ENCODE assay signal across 26 cellular contexts in the genomic region with DNA sequence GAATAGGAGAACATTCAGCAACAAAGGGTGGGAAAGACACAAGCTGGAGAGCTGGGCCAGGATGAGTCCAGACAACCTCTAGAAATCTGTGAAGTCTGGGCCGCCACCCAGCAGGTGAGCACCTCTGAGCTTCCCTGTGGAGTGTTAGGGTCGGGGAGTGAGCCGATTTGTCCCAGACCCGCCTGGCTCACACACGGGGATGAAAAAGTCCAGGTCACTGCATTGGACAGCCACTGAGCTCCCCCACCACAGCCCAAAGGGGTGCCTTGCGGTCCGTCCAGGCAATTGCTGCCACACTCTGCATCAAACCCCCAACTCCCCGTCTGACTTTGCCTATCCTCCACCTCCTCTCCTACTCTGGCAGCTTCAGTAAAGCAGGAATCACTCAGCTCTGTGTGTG.
"Had no signal": no experiment of that assay in that cellular context is flagged by ENCODE, and none has a peak within 500 bp of the region (broad histone marks: within the 10 kb centered on the region; RNA-seq: fewer than 3 reads in every experiment).

No MANE protein-coding gene starts in this region.

- H3K36me3 ChIP-seq: ascending aorta, breast epithelium, cardiac muscle cell, colonic mucosa, gastrocnemius medialis had no signal

- H3K27ac ChIP-seq: ascending aorta, breast epithelium, cardiac muscle cell, colonic mucosa, foreskin keratinocyte, gastrocnemius medialis had no signal

- H3K4me1 ChIP-seq: breast epithelium, colonic mucosa, foreskin keratinocyte had no signal

- H3K4me1 Mint-ChIP-seq: activated CD4-positive, alpha-beta memory T cell treated with anti-CD3 and anti-CD28 coated beads, Interleukin-2, amount 10 ng/mL, durations not matched to agents 7 days and 5 days; activated CD4-positive, alpha-beta T cell treated with anti-CD3 and anti-CD28 coated beads, Interleukin-2, amount 10 ng/mL, durations not matched to agents 7 days and 5 days; activated naive CD4-positive, alpha-beta T cell treated with anti-CD3 and anti-CD28 coated beads, Interleukin-2, amount 10 ng/mL, durations not matched to agents 7 days and 5 days; activated naive CD8-positive, alpha-beta T cell treated with anti-CD3 and anti-CD28 coated beads, Interleukin-2, amount 10 ng/mL, durations not matched to agents 7 days and 5 days had no signal

- ATAC-seq: activated naive CD4-positive, alpha-beta T cell treated with anti-CD3 and anti-CD28 coated beads, Interleukin-2, amount 50 U/mL, for 72 hours; activated T-cell treated with anti-CD3 and anti-CD28 coated beads, Interleukin-2, amount 50 U/mL, for 72 hours; esophagus mucosa; foreskin keratinocyte; gastrocnemius medialis had no signal

- H3K4me3 ChIP-seq: ascending aorta, breast epithelium, cardiac muscle cell, colonic mucosa, gastrocnemius medialis had no signal

- DNase-seq: activated CD4-positive, alpha-beta memory T cell treated with anti-CD3 and anti-CD28 coated beads, Interleukin-2, amount 10 ng/mL, durations not matched to agents 7 days and 5 days; activated CD4-positive, alpha-beta T cell treated with anti-CD3 and anti-CD28 coated beads for 1 hour; activated CD4-positive, alpha-beta T cell treated with anti-CD3 and anti-CD28 coated beads for 4 hours; activated CD4-positive, alpha-beta T cell treated with anti-CD3 and anti-CD28 coated beads, Interleukin-2, amount 10 ng/mL, durations not matched to agents 7 days and 5 days; activated CD4-positive, alpha-beta T cell treated with anti-CD3 and anti-CD28 coated beads, Interleukin-2, amount 50 U/mL, for 4 hours; activated CD8-positive, alpha-beta memory T cell treated with anti-CD3 and anti-CD28 coated beads, Interleukin-2, amount 50 U/mL, for 48 hours; activated gamma-delta T cell; activated naive CD4-positive, alpha-beta T cell; activated naive CD4-positive, alpha-beta T cell treated with anti-CD3 and anti-CD28 coated beads, Interleukin-2, amount 10 ng/mL, durations not matched to agents 7 days and 5 days; activated naive CD8-positive, alpha-beta T cell treated with anti-CD3 and anti-CD28 coated beads, Interleukin-2, amount 10 ng/mL, durations not matched to agents 7 days and 5 days; activated T-cell treated with anti-CD3 and anti-CD28 coated beads for 4 hours; activated T-cell treated with anti-CD3 and anti-CD28 coated beads, Interleukin-2, amount 50 U/mL, for 24 hours; activated T-cell treated with anti-CD3 and anti-CD28 coated beads, Interleukin-2, amount 50 U/mL, for 72 hours; central memory CD4-positive, alpha-beta T cell; colonic mucosa; effector CD8-positive, alpha-beta T cell; foreskin keratinocyte; gastrocnemius medialis; glutamatergic neuron; T-helper 2 cell had no signal

- H3K27me3 Mint-ChIP-seq: activated CD4-positive, alpha-beta T cell treated with anti-CD3 and anti-CD28 coated beads, Interleukin-2, amount 10 ng/mL, durations not matched to agents 7 days and 5 days had no signal

- H3K27ac Mint-ChIP-seq: activated CD4-positive, alpha-beta memory T cell treated with anti-CD3 and anti-CD28 coated beads, Interleukin-2, amount 10 ng/mL, durations not matched to agents 7 days and 5 days; activated CD4-positive, alpha-beta T cell treated with anti-CD3 and anti-CD28 coated beads, Interleukin-2, amount 10 ng/mL, durations not matched to agents 7 days and 5 days; activated naive CD4-positive, alpha-beta T cell treated with anti-CD3 and anti-CD28 coated beads, Interleukin-2, amount 10 ng/mL, durations not matched to agents 7 days and 5 days; activated naive CD4-positive, alpha-beta T cell treated with anti-CD3 and anti-CD28 coated beads, Interleukin-2, amount 50 U/mL, for 72 hours; activated naive CD8-positive, alpha-beta T cell treated with anti-CD3 and anti-CD28 coated beads, Interleukin-2, amount 10 ng/mL, durations not matched to agents 7 days and 5 days; activated T-cell treated with anti-CD3 and anti-CD28 coated beads, Interleukin-2, amount 50 U/mL, for 24 hours; activated T-cell treated with anti-CD3 and anti-CD28 coated beads, Interleukin-2, amount 50 U/mL, for 72 hours; brain had no signal

- H3K4me3 Mint-ChIP-seq: activated CD4-positive, alpha-beta memory T cell treated with anti-CD3 and anti-CD28 coated beads, Interleukin-2, amount 10 ng/mL, durations not matched to agents 7 days and 5 days; activated CD4-positive, alpha-beta T cell treated with anti-CD3 and anti-CD28 coated beads, Interleukin-2, amount 10 ng/mL, durations not matched to agents 7 days and 5 days; activated naive CD4-positive, alpha-beta T cell treated with anti-CD3 and anti-CD28 coated beads, Interleukin-2, amount 10 ng/mL, durations not matched to agents 7 days and 5 days; activated naive CD8-positive, alpha-beta T cell treated with anti-CD3 and anti-CD28 coated beads, Interleukin-2, amount 10 ng/mL, durations not matched to agents 7 days and 5 days; activated T-cell treated with anti-CD3 and anti-CD28 coated beads, Interleukin-2, amount 50 U/mL, for 24 hours; activated T-cell treated with anti-CD3 and anti-CD28 coated beads, Interleukin-2, amount 50 U/mL, for 72 hours; brain had no signal

- H3K36me3 Mint-ChIP-seq: activated naive CD4-positive, alpha-beta T cell treated with anti-CD3 and anti-CD28 coated beads, Interleukin-2, amount 10 ng/mL, durations not matched to agents 7 days and 5 days; activated naive CD4-positive, alpha-beta T cell treated with anti-CD3 and anti-CD28 coated beads, Interleukin-2, amount 50 U/mL, for 72 hours; activated naive CD8-positive, alpha-beta T cell treated with anti-CD3 and anti-CD28 coated beads, Interleukin-2, amount 10 ng/mL, durations not matched to agents 7 days and 5 days; brain had no signal

- H3K27me3 ChIP-seq: ascending aorta, cardiac muscle cell, foreskin keratinocyte, gastrocnemius medialis had no signal

- H3K9me3 ChIP-seq: ascending aorta, breast epithelium, colonic mucosa, gastrocnemius medialis had no signal

- H3K9me3 Mint-ChIP-seq: activated CD4-positive, alpha-beta memory T cell treated with anti-CD3 and anti-CD28 coated beads, Interleukin-2, amount 10 ng/mL, durations not matched to agents 7 days and 5 days; activated CD4-positive, alpha-beta T cell treated with anti-CD3 and anti-CD28 coated beads, Interleukin-2, amount 10 ng/mL, durations not matched to agents 7 days and 5 days; activated naive CD4-positive, alpha-beta T cell treated with anti-CD3 and anti-CD28 coated beads, Interleukin-2, amount 10 ng/mL, durations not matched to agents 7 days and 5 days; activated naive CD4-positive, alpha-beta T cell treated with anti-CD3 and anti-CD28 coated beads, Interleukin-2, amount 50 U/mL, for 72 hours; activated naive CD8-positive, alpha-beta T cell treated with anti-CD3 and anti-CD28 coated beads, Interleukin-2, amount 10 ng/mL, durations not matched to agents 7 days and 5 days; activated T-cell treated with anti-CD3 and anti-CD28 coated beads, Interleukin-2, amount 50 U/mL, for 24 hours; activated T-cell treated with anti-CD3 and anti-CD28 coated beads, Interleukin-2, amount 50 U/mL, for 72 hours; brain had no signal
